Comparison of ENCODE assay signal across 20 cellular contexts in genomic region chr11:20161923-20162322, GRCh38. TPM values are rescaled to one million over a fixed set of nuclear protein-coding genes. Genes with fewer than 3 reads are reported as not detected.
DNase-seq lines count a peak whose midpoint lies in the region; ATAC-seq, FAIRE-seq and TF ChIP-seq lines count a peak whose summit lies in the region.
"Had no signal": no experiment of that assay in that cellular context is flagged by ENCODE, and none has a peak within 500 bp of the region (broad histone marks: within the 10 kb centered on the region; RNA-seq: fewer than 3 reads in every experiment).

No MANE protein-coding gene starts in this region.

- H3K4me3 ChIP-seq in HUES6 (ENCODE audit: low read depth, low read length) (peak overlapping the region; percentile 66), H1 (ENCODE audit: extremely low read depth in 1 of 4, insufficient read depth in 2 of 4, low read depth in 3 of 4, low read length in 4 of 4) (peak overlapping the region in 1 of 4 experiments; percentile 56; a peak in 2 of 8 replicates), dorsolateral prefrontal cortex (no peak overlapping the region)
- H3K4me3 ChIP-seq: esophagus squamous epithelium, suprapubic skin had no signal

- DNase-seq in activated CD4-positive, alpha-beta T cell treated with anti-CD3 and anti-CD28 coated beads, Interleukin-2, amount 10 ng/mL, durations not matched to agents 7 days and 5 days: no peak
- no peak for DNase-seq in activated CD4-positive, alpha-beta T cell treated with anti-CD3 and anti-CD28 coated beads for 1 hour
- DNase-seq in H1 (ENCODE audit: low read depth in 1 of 2, low spot score in 2 of 2): no peak
- no peak for DNase-seq in neural crest cell (ENCODE audit: low read depth, low spot score)
- DNase-seq in urothelium cell line (ENCODE audit: low spot score): no peak
- DNase-seq in dorsolateral prefrontal cortex: no peak
- DNase-seq: activated gamma-delta T cell; amygdala; central memory CD4-positive, alpha-beta T cell; effector CD4-positive, alpha-beta T cell; esophagus squamous epithelium; midbrain; NCI-H1930 had no signal

- H3K36me3 ChIP-seq in HUES6 (ENCODE audit: control insufficient read depth, insufficient read depth, low read length): no peaks in the 10 kb centered on the region
- no peaks in the 10 kb centered on the region for H3K36me3 ChIP-seq in H1 (ENCODE audit: control insufficient read depth in 2 of 4, insufficient read depth in 4 of 4, low read length in 3 of 4)
- H3K36me3 ChIP-seq: esophagus squamous epithelium, suprapubic skin had no signal

- H3K27me3 ChIP-seq in HUES6 (ENCODE audit: control insufficient read depth, insufficient read depth, low read length) (peaks cover 100% of the 10 kb centered on the region), H1 (replicated peaks in 1 of 4; ENCODE audit: control insufficient read depth in 3 of 4, extremely low read depth in 1 of 4, insufficient read depth in 3 of 4, low read length in 3 of 4) (peaks cover 59 to 99% (median 95%) of the 10 kb centered on the region in 4 experiments), dorsolateral prefrontal cortex (peaks cover 38 to 100% (median 98%) of the 10 kb centered on the region in 45 donors)

- no peak overlapping the region for H2BK120ac ChIP-seq in H1 (replicated peaks; ENCODE audit: low read depth, low read length)

- no peak overlapping the region for H2BK12ac ChIP-seq in H1 (ENCODE audit: low read depth, low read length)

- TF ChIP-seq RAD21 in H1 (IDR thresholded peaks at IDR 0.05 in 1 of 2, conservative IDR thresholded peaks at IDR 0.05 in 1 of 2; ENCODE audit: low read depth in 2 of 2, low read length in 2 of 2): no peak

- H3K9me3 Mint-ChIP-seq in activated CD4-positive, alpha-beta T cell treated with anti-CD3 and anti-CD28 coated beads, Interleukin-2, amount 10 ng/mL, durations not matched to agents 7 days and 5 days: peaks cover 11% of the 10 kb centered on the region
- H3K9me3 Mint-ChIP-seq in neural crest cell: no peaks in the 10 kb centered on the region

- FAIRE-seq in H1 (lab: Jason Lieb, UNC) (no peak), urothelium cell line (lab: Jason Lieb, UNC) (no peak)

- no peak overlapping the region for H4K91ac ChIP-seq in H1 (replicated peaks; ENCODE audit: insufficient read length, low read length)

- H3K4me3 Mint-ChIP-seq in activated CD4-positive, alpha-beta T cell treated with anti-CD3 and anti-CD28 coated beads, Interleukin-2, amount 10 ng/mL, durations not matched to agents 7 days and 5 days: peak overlapping the region; percentile 41
- H3K4me3 Mint-ChIP-seq in neural crest cell: peak overlapping the region; percentile 79

- POLR2A ChIA-PET in activated CD4-positive, alpha-beta T cell treated with anti-CD3 and anti-CD28 coated beads, Interleukin-2, amount 10 ng/mL, durations not matched to agents 7 days and 5 days (lab: Charles Lee): no interaction called here
- POLR2A ChIA-PET in H1 (lab: Charles Lee; ENCODE audit: partially characterized antibody): no interaction called here

- peaks cover 7 to 18% of the 10 kb centered on the region in 2 experiments for H4K20me1 ChIP-seq in H1 (replicated peaks in 1 of 2; ENCODE audit: control insufficient read depth in 1 of 2, insufficient read depth in 2 of 2, low read length in 2 of 2)

- no peak for TF ChIP-seq POLR2A in H1 (IDR thresholded peaks at IDR 0.05; ENCODE audit: control extremely low read depth in 1 of 2, low read depth in 2 of 2, low read length in 2 of 2)

- H3K56ac ChIP-seq in H1 (replicated peaks; ENCODE audit: insufficient read length, low read depth, low read length): no peak overlapping the region

- no peak overlapping the region for H3K9ac ChIP-seq in HUES6 (ENCODE audit: low read length)
- H3K9ac ChIP-seq in H1 (replicated peaks in 1 of 4; ENCODE audit: extremely low read depth in 1 of 4, low read depth in 3 of 4, low read length in 3 of 4): no peak overlapping the region

- no peak for TF ChIP-seq EP300 in H1 (IDR thresholded peaks at IDR 0.05; ENCODE audit: borderline replicate concordance in 1 of 2, low read depth in 2 of 2, low read length in 2 of 2)

- no peaks in the 10 kb centered on the region for H3K79me1 ChIP-seq in H1 (ENCODE audit: low read depth, low read length)

- H3K4me1 ChIP-seq in HUES6 (ENCODE audit: control insufficient read depth, insufficient read depth, low read length) (peaks cover 42% of the 10 kb centered on the region), H1 (replicated peaks in 1 of 4; ENCODE audit: control insufficient read depth in 3 of 4, insufficient read depth in 4 of 4, low read length in 3 of 4) (peaks cover 13 to 51% (median 22%) of the 10 kb centered on the region in 4 experiments)

- H2BK5ac ChIP-seq in H1 (ENCODE audit: low read depth, low read length): no peak overlapping the region

- H3K27ac Mint-ChIP-seq in activated CD4-positive, alpha-beta T cell treated with anti-CD3 and anti-CD28 coated beads, Interleukin-2, amount 10 ng/mL, durations not matched to agents 7 days and 5 days: peak overlapping the region; percentile 13
- H3K27ac Mint-ChIP-seq in neural crest cell (ENCODE audit: unreplicated experiment): no peak overlapping the region
- H3K27ac Mint-ChIP-seq: CD14-positive monocyte had no signal

- H3K4ac ChIP-seq in H1 (replicated peaks; ENCODE audit: insufficient read length, low read depth, low read length): no peak overlapping the region

- no peak overlapping the region for H2BK20ac ChIP-seq in H1 (ENCODE audit: low read length)

- intact Hi-C loops in dorsolateral prefrontal cortex (cut with DNase I): no loop called here

- peaks cover 20% of the 10 kb centered on the region for H3K23me2 ChIP-seq in H1 (ENCODE audit: low read depth, low read length)

- no peak overlapping the region for H3K23ac ChIP-seq in H1 (ENCODE audit: insufficient read length)

- peaks cover 90% of the 10 kb centered on the region for H3K27me3 Mint-ChIP-seq in activated CD4-positive, alpha-beta T cell treated with anti-CD3 and anti-CD28 coated beads, Interleukin-2, amount 10 ng/mL, durations not matched to agents 7 days and 5 days
- peaks cover 99% of the 10 kb centered on the region for H3K27me3 Mint-ChIP-seq in neural crest cell (ENCODE audit: low read depth)

- no peak overlapping the region for H2AFZ ChIP-seq in H1 (ENCODE audit: low read length)

- H3K4me2 ChIP-seq in H1 (ENCODE audit: insufficient read depth in 1 of 2, low read depth in 2 of 2, low read length in 2 of 2): peak overlapping the region; percentile 78 to 85; a peak in 3 of 4 replicates

- H2AK5ac ChIP-seq in H1 (ENCODE audit: low read depth, low read length): no peak overlapping the region

- H3K27ac ChIP-seq in HUES6 (ENCODE audit: low read depth, low read length) (no peak overlapping the region), H1 (ENCODE audit: low read depth, low read length) (no peak overlapping the region), dorsolateral prefrontal cortex (no peak overlapping the region)
- H3K27ac ChIP-seq: esophagus squamous epithelium, RWPE1, suprapubic skin, VCaP had no signal

- no peak overlapping the region for H4K8ac ChIP-seq in H1 (ENCODE audit: extremely low read depth, insufficient read depth, low read length)

- H3K36me3 Mint-ChIP-seq in activated CD4-positive, alpha-beta T cell treated with anti-CD3 and anti-CD28 coated beads, Interleukin-2, amount 10 ng/mL, durations not matched to agents 7 days and 5 days (ENCODE audit: low read depth): peaks cover 5% of the 10 kb centered on the region
- H3K36me3 Mint-ChIP-seq in neural crest cell (ENCODE audit: low read depth): peaks cover 7% of the 10 kb centered on the region

- no peaks in the 10 kb centered on the region for H3K79me2 ChIP-seq in H1 (ENCODE audit: control insufficient read depth in 1 of 2, insufficient read depth in 2 of 2, low read length in 2 of 2)

- H4K5ac ChIP-seq in H1 (ENCODE audit: insufficient read length, low read depth, low read length): no peak overlapping the region

- no peak for ATAC-seq in GM21423 (IDR thresholded peaks at IDR 0.05; ENCODE audit: unreplicated experiment)
- ATAC-seq: left lobe of liver had no signal

- H3K18ac ChIP-seq in H1 (ENCODE audit: extremely low read depth, low read length): no peak overlapping the region

- TF ChIP-seq CTCF in H1 (IDR thresholded peaks at IDR 0.05; ENCODE audit: control extremely low read depth in 1 of 3, insufficient read depth in 1 of 3, low read depth in 1 of 3, low read length in 3 of 3) (no peak), neural crest cell (conservative IDR thresholded peaks at IDR 0.05) (no peak), dorsolateral prefrontal cortex (IDR thresholded peaks at IDR 0.05 in 54 of 56, conservative IDR thresholded peaks at IDR 0.05 in 2 of 56; ENCODE audit: low read depth in 1 of 56, partially characterized antibody in 56 of 56) (no peak)

- H3K9me3 ChIP-seq in HUES6 (ENCODE audit: control insufficient read depth, insufficient read depth, low read depth, low read length): no peaks in the 10 kb centered on the region
- no peaks in the 10 kb centered on the region for H3K9me3 ChIP-seq in H1 (ENCODE audit: insufficient read depth in 2 of 2, low read depth in 1 of 2, low read length in 1 of 2)
- H3K9me3 ChIP-seq: esophagus squamous epithelium, suprapubic skin had no signal

- no peak overlapping the region for H2BK15ac ChIP-seq in H1 (ENCODE audit: low read length)

- H3K14ac ChIP-seq in H1 (ENCODE audit: insufficient read length): no peak overlapping the region

- CTCF ChIA-PET in activated CD4-positive, alpha-beta T cell treated with anti-CD3 and anti-CD28 coated beads, Interleukin-2, amount 10 ng/mL, durations not matched to agents 7 days and 5 days (lab: Charles Lee): interaction anchor here (1.0 to 1.2 kb wide), 2 partner anchors 29 to 34 kb away, joined by 3 to 4 read pairs; no protein-coding TSS in a partner anchor
- CTCF ChIA-PET in H1 (lab: Charles Lee; ENCODE audit: partially characterized antibody): interaction anchor here (0.6 to 5.6 kb wide), 4 partner anchors 10 to 192 kb away, joined by 3 to 33 read pairs (median 6); no protein-coding TSS in a partner anchor

- H3K4me1 Mint-ChIP-seq in activated CD4-positive, alpha-beta T cell treated with anti-CD3 and anti-CD28 coated beads, Interleukin-2, amount 10 ng/mL, durations not matched to agents 7 days and 5 days: peaks cover 15% of the 10 kb centered on the region
- peaks cover 63% of the 10 kb centered on the region for H3K4me1 Mint-ChIP-seq in neural crest cell

- 3% methylated on average over 13 of the region's 13 CpGs; no CpG with 5 or more reads in 1 of the 2 experiments for WGBS in H1 (ENCODE audit: extremely low coverage in 1 of 2, insufficient coverage in 1 of 2, insufficient read length in 1 of 2, insufficient replicate concordance in 2 of 2, low coverage in 1 of 2, low lambda C conversion rate in 2 of 2, missing lambda C conversion rate in 1 of 2), 2 experiments

RNA-seq across cellular contexts. Expression of gene DBX1, which starts 1.6 kb away (rescaled TPM):
- total RNA-seq in activated CD4-positive, alpha-beta T cell treated with anti-CD3 and anti-CD28 coated beads, Interleukin-2, amount 10 ng/mL, durations not matched to agents 7 days and 5 days: not detected
- not detected in 2 replicates for total RNA-seq in H1 (2021; fragmentation: NEBNext Ultra II Directional; extraction: Animal tissue kit (Norgen Biotek cat#: 25700))
- 0.05 TPM in 1 of 2 replicates, not detected in the other for polyA plus RNA-seq in H1 (2011; rRNA removed)
- polyA plus RNA-seq in H1 (2011; cell fraction: cytosol; rRNA removed): 0.09 TPM
- polyA plus RNA-seq in H1 (2011; cell fraction: nucleus; rRNA removed): not detected
- polyA plus RNA-seq in H1 (2012, experiment 1 of 2): 0.19 TPM in 1 of 4 replicates, not detected in the others
- not detected for polyA plus RNA-seq in H1 (2012, experiment 2 of 2)
- polyA plus RNA-seq in H1 (2013, experiment 1 of 2): 0.04 TPM
- polyA plus RNA-seq in H1 (2013, experiment 2 of 2): not detected
- polyA minus RNA-seq in H1 (2011; rRNA and poly(A)+ RNA removed): not detected in 2 replicates
- polyA minus RNA-seq in H1 (2011; cell fraction: cytosol; rRNA and poly(A)+ RNA removed): not detected
- polyA minus RNA-seq in H1 (2011; cell fraction: nucleus; rRNA and poly(A)+ RNA removed): not detected
- 26.3 and 29.6 TPM in 2 replicates for total RNA-seq in neural crest cell
- not detected for total RNA-seq in dorsolateral prefrontal cortex
- total RNA-seq: esophagus squamous epithelium, left lobe of liver, suprapubic skin had no signal
- polyA plus RNA-seq: CD14-positive monocyte had no signal

Comparison
In these comparisons a context has a peak if more than half of its experiments do, and no peak if none do; other contexts are left out.
1. RNA of gene DBX1, which starts 1.6 kb away (total RNA-seq): 26.3 to 29.6 TPM in neural crest cell; not detected in H1, not detected in activated CD4-positive, alpha-beta T cell treated with anti-CD3 and anti-CD28 coated beads, Interleukin-2, amount 10 ng/mL, durations not matched to agents 7 days and 5 days and not detected in dorsolateral prefrontal cortex; every median in the first group is over 10 times any median in the second.